8 cellular contexts compared by ENCODE assay signal in genomic region chr16:89037261-89038152, GRCh38. TPM values are rescaled to one million over a fixed set of nuclear protein-coding genes. Genes with fewer than 3 reads are reported as not detected.
A peak's percentile ranks its signal among the peaks of the same experiment; 100 is the strongest.
DNase-seq lines count a peak whose midpoint lies in the region; ATAC-seq, FAIRE-seq and TF ChIP-seq lines count a peak whose summit lies in the region.

No MANE protein-coding gene starts in this region.

- 48% methylated on average over 30 of the region's 30 CpGs for WGBS in liver
- 45 to 52% (median 46%) methylated on average over 30 of the region's 30 CpGs for WGBS in small intestine, 3 donors

- H3K36me3 ChIP-seq in BLaER1 (no peaks in the 10 kb centered on the region), MM.1S (replicated peaks; ENCODE audit: insufficient read depth, low read length) (no peaks in the 10 kb centered on the region), liver (ENCODE audit: control insufficient read depth in 4 of 4, insufficient read depth in 3 of 4, low read depth in 1 of 4, low read length in 3 of 4) (no peaks in the 10 kb centered on the region), small intestine (ENCODE audit: control insufficient read depth in 2 of 2, insufficient read depth in 2 of 2, low read length in 2 of 2) (no peaks in the 10 kb centered on the region)

- H3K9me2 ChIP-seq in MM.1S (replicated peaks; ENCODE audit: insufficient read depth, low read length), result no peaks in the 10 kb centered on the region

- DNase-seq in MM.1S, result peak; percentile 16
- DNase-seq in amniotic epithelial cell (ENCODE audit: low read depth), result peak; percentile 23
- DNase-seq in small intestine, result no peak
- DNase-seq in NCI-H2227 (lab: John Stamatoyannopoulos, UW; ENCODE audit: unreplicated experiment), result no peak
- DNase-seq in SKM-1 (lab: John Stamatoyannopoulos, UW; ENCODE audit: unreplicated experiment), result no peak

- H3K27me3 ChIP-seq in BLaER1, result no peaks in the 10 kb centered on the region
- H3K27me3 ChIP-seq in MM.1S (replicated peaks; ENCODE audit: insufficient read depth, low read length), result peaks cover 12% of the 10 kb centered on the region
- no peaks in the 10 kb centered on the region for H3K27me3 ChIP-seq in liver (ENCODE audit: control insufficient read depth in 4 of 4, insufficient read depth in 4 of 4, low read length in 3 of 4)
- H3K27me3 ChIP-seq in small intestine (ENCODE audit: control insufficient read depth in 2 of 2, insufficient read depth in 2 of 2, low read length in 2 of 2), result peaks cover 3 to 4% of the 10 kb centered on the region in 2 donors

- no peaks in the 10 kb centered on the region for H3K9me3 ChIP-seq in BLaER1
- H3K9me3 ChIP-seq in MM.1S (replicated peaks; ENCODE audit: insufficient read depth, low read length), result no peaks in the 10 kb centered on the region
- no peaks in the 10 kb centered on the region for H3K9me3 ChIP-seq in liver (ENCODE audit: control insufficient read depth in 4 of 4, low read length in 3 of 4)
- H3K9me3 ChIP-seq in small intestine (ENCODE audit: control insufficient read depth, low read depth), result no peaks in the 10 kb centered on the region

- H3K4me1 ChIP-seq in BLaER1 (peaks cover 56% of the 10 kb centered on the region), MM.1S (ENCODE audit: low read length) (no peaks in the 10 kb centered on the region), liver (ENCODE audit: control insufficient read depth in 4 of 4, insufficient read depth in 4 of 4, low read length in 3 of 4) (no peaks in the 10 kb centered on the region), small intestine (ENCODE audit: control insufficient read depth in 2 of 2, insufficient read depth in 1 of 2, low read depth in 1 of 2, low read length in 1 of 2) (no peaks in the 10 kb centered on the region)

- FAIRE-seq in small intestine (lab: Jason Lieb, UNC), result no peak

- H4K20me1 ChIP-seq in BLaER1 (no peaks in the 10 kb centered on the region), MM.1S (ENCODE audit: insufficient read depth, low read length) (no peaks in the 10 kb centered on the region)

- no peak overlapping the region for H3K4me3 ChIP-seq in BLaER1
- H3K4me3 ChIP-seq in MM.1S (ENCODE audit: low read length), result no peak overlapping the region
- H3K4me3 ChIP-seq in liver (ENCODE audit: low read depth in 1 of 3, low read length in 3 of 3), result no peak overlapping the region
- no peak overlapping the region for H3K4me3 ChIP-seq in small intestine (ENCODE audit: low read depth in 1 of 2, low read length in 2 of 2)

- H3K27ac ChIP-seq in BLaER1, result no peak overlapping the region
- no peak overlapping the region for H3K27ac ChIP-seq in MM.1S (ENCODE audit: low read length)
- H3K27ac ChIP-seq in liver (ENCODE audit: low read depth in 1 of 2, low read length in 2 of 2), result no peak overlapping the region
- H3K27ac ChIP-seq in small intestine (ENCODE audit: low read depth in 1 of 2, low read length in 1 of 2), result no peak overlapping the region

- no peaks in the 10 kb centered on the region for H3F3A ChIP-seq in MM.1S (ENCODE audit: insufficient read depth, low read length)

- no peak overlapping the region for H3K9ac ChIP-seq in BLaER1
- H3K9ac ChIP-seq in MM.1S (ENCODE audit: low read length), result no peak overlapping the region
- H3K9ac ChIP-seq in liver (ENCODE audit: low read depth in 1 of 2, low read length in 2 of 2), result no peak overlapping the region

- ATAC-seq in HG03354 (IDR thresholded peaks at IDR 0.05; ENCODE audit: poor library complexity, severe bottlenecking, unreplicated experiment), result no peak

- TF ChIP-seq RAD21 in liver (IDR thresholded peaks at IDR 0.05), result no peak

- TF ChIP-seq CTCF in MM.1S (IDR thresholded peaks at IDR 0.05; ENCODE audit: low read length) (no peak), liver (IDR thresholded peaks at IDR 0.05; ENCODE audit: low read depth, low read length, missing input control) (no peak)

- H3K79me2 ChIP-seq in MM.1S (ENCODE audit: low read length), result no peaks in the 10 kb centered on the region

- H3K4me2 ChIP-seq in BLaER1 (peak overlapping the region; percentile 15), MM.1S (ENCODE audit: low read depth, low read length) (no peak overlapping the region)

- no peak overlapping the region for H2AFZ ChIP-seq in MM.1S (ENCODE audit: low read length)

TF ChIP-seq in liver, 16 proteins besides CTCF, POLR2A, EP300 and RAD21:
- TF ChIP-seq REST (IDR thresholded peaks at IDR 0.05) (peak; percentile 98), JUND (IDR thresholded peaks at IDR 0.05) (no peak)

RNA-seq across cellular contexts. Expression of gene ACSF3, which starts 56.1 kb away (rescaled TPM):
- 10 to 100 TPM; 15.3 to 19.9 TPM for total RNA-seq in liver
- polyA plus RNA-seq in liver (10 to 100 TPM; 17.6 to 27.3 TPM), small intestine (10 to 100 TPM; 49.2 to 93.7 (median 68.1) TPM)

Comparison
In these comparisons a context has a peak if more than half of its experiments do, and no peak if none do; other contexts are left out.
1. DNase-seq: peak in MM.1S (single experiment) and amniotic epithelial cell (single experiment); none in small intestine (single experiment), NCI-H2227 (single experiment) and SKM-1 (single experiment).